ENCODE assay signal across 23 cellular contexts in genomic region chr3:144148356-144148755, GRCh38.
A peak's percentile ranks its signal among the peaks of the same experiment; 100 is the strongest.
DNase-seq lines count a peak whose midpoint lies in the region; ATAC-seq, FAIRE-seq and TF ChIP-seq lines count a peak whose summit lies in the region.
"Had no signal": no experiment of that assay in that cellular context is flagged by ENCODE, and none has a peak within 500 bp of the region (broad histone marks: within the 10 kb centered on the region; RNA-seq: fewer than 3 reads in every experiment).

No MANE protein-coding gene starts in this region.

- H3K79me2 ChIP-seq in GM23248 (ENCODE audit: insufficient read depth), result no peaks in the 10 kb centered on the region

- ATAC-seq in foreskin keratinocyte (peak; percentile 14), HG02610 (IDR thresholded peaks at IDR 0.05; ENCODE audit: unreplicated experiment) (no peak)
- ATAC-seq: A549; CD8-positive, alpha-beta T cell had no signal

- WGBS in GM23248 (ENCODE audit: low coverage in 1 of 2, low lambda C conversion rate in 2 of 2, missing lambda C conversion rate in 2 of 2), 2 experiments, result 72 to 73% methylated on average over 2 of the region's 2 CpGs

- peak; percentile 4 for DNase-seq in GM23248
- peak; percentile 11 for DNase-seq in M059J (ENCODE audit: low read depth)
- DNase-seq in bronchial epithelial cell (ENCODE audit: low read depth), result peak; percentile 59
- no peak for DNase-seq in foreskin keratinocyte
- DNase-seq in GM12891 (ENCODE audit: insufficient read length, low spot score), result no peak
- no peak for DNase-seq in GM19238 (ENCODE audit: insufficient read length, low spot score)
- DNase-seq: AML-193; Caco-2; Calu3; CD4-positive, alpha-beta T cell; CD8-positive, alpha-beta T cell; DMS79 treated with DMSO at 0.1 percent for 48 hours; GF-D8 had no signal

- no peak for FAIRE-seq in bronchial epithelial cell (lab: Jason Lieb, UNC)
- FAIRE-seq in GM12891 (lab: Jason Lieb, UNC), result no peak
- FAIRE-seq: A549, D721Med, G401.6, GM12892, GM18507, GM19239 had no signal

- H3K9me2 ChIP-seq in GM23248 (ENCODE audit: insufficient read depth), result no peaks in the 10 kb centered on the region

- no peak overlapping the region for H2AFZ ChIP-seq in GM23248

- H4K20me1 ChIP-seq in GM23248 (ENCODE audit: insufficient read depth), result no peaks in the 10 kb centered on the region
- H4K20me1 ChIP-seq: BLaER1 treated with 17β-estradiol and CSF1 and Interleukin-3, amounts not matched to agents 10 nM and 100 nM had no signal

- H3K27ac ChIP-seq in GM23248 (no peak overlapping the region), foreskin keratinocyte (no peak overlapping the region)
- H3K27ac ChIP-seq: 22Rv1; A549; BLaER1 treated with 17β-estradiol and CSF1 and Interleukin-3, amounts not matched to agents 10 nM and 100 nM; C4-2B had no signal

- TF ChIP-seq CTCF in bronchial epithelial cell (IDR thresholded peaks at IDR 0.05; ENCODE audit: insufficient read depth, low read length, severe bottlenecking) (no peak), foreskin keratinocyte (conservative IDR thresholded peaks at IDR 0.05) (no peak)

- TF ChIP-seq POLR2A in GM12891 (IDR thresholded peaks at IDR 0.05; ENCODE audit: low read depth, low read length), result no peak

- H3K9ac ChIP-seq in GM23248, result no peak overlapping the region
- H3K9ac ChIP-seq: BLaER1 treated with 17β-estradiol and CSF1 and Interleukin-3, amounts not matched to agents 10 nM and 100 nM had no signal

- H3F3A ChIP-seq in GM23248 (ENCODE audit: insufficient read depth), result no peaks in the 10 kb centered on the region

- no peaks in the 10 kb centered on the region for H3K36me3 ChIP-seq in GM23248 (ENCODE audit: low read depth)
- H3K36me3 ChIP-seq in bronchial epithelial cell (ENCODE audit: control insufficient read depth, insufficient read depth, low read length), result no peaks in the 10 kb centered on the region
- H3K36me3 ChIP-seq: BLaER1 treated with 17β-estradiol and CSF1 and Interleukin-3, amounts not matched to agents 10 nM and 100 nM had no signal

- H3K4me3 ChIP-seq in GM23248 (no peak overlapping the region), bronchial epithelial cell (ENCODE audit: low read depth, low read length) (no peak overlapping the region)
- H3K4me3 ChIP-seq: A549; BLaER1 treated with 17β-estradiol and CSF1 and Interleukin-3, amounts not matched to agents 10 nM and 100 nM had no signal

- H3K4me1 ChIP-seq in GM23248 (ENCODE audit: insufficient read depth) (no peaks in the 10 kb centered on the region), foreskin keratinocyte (no peaks in the 10 kb centered on the region)
- H3K4me1 ChIP-seq: A549; BLaER1 treated with 17β-estradiol and CSF1 and Interleukin-3, amounts not matched to agents 10 nM and 100 nM; Caco-2 had no signal

- no peaks in the 10 kb centered on the region for H3K9me3 ChIP-seq in GM23248 (ENCODE audit: low read depth)
- H3K9me3 ChIP-seq: A549; BLaER1 treated with 17β-estradiol and CSF1 and Interleukin-3, amounts not matched to agents 10 nM and 100 nM; Caco-2 had no signal

- no peak overlapping the region for H3K4me2 ChIP-seq in GM23248 (ENCODE audit: unreplicated experiment)
- H3K4me2 ChIP-seq: A549; BLaER1 treated with 17β-estradiol and CSF1 and Interleukin-3, amounts not matched to agents 10 nM and 100 nM had no signal

- H3K27me3 ChIP-seq in GM23248 (replicated peaks; ENCODE audit: insufficient read depth), result no peaks in the 10 kb centered on the region
- no peaks in the 10 kb centered on the region for H3K27me3 ChIP-seq in bronchial epithelial cell (ENCODE audit: control insufficient read depth, insufficient read depth, low read length)
- H3K27me3 ChIP-seq in foreskin keratinocyte, result no peaks in the 10 kb centered on the region
- H3K27me3 ChIP-seq: BLaER1 treated with 17β-estradiol and CSF1 and Interleukin-3, amounts not matched to agents 10 nM and 100 nM had no signal

- in situ Hi-C loops in GM23248 (cut with MboI), result no loop called here

TF ChIP-seq in GM12891, 5 proteins besides CTCF, POLR2A, EP300 and RAD21:
- no peak for TF ChIP-seq POU2F2 (IDR thresholded peaks at IDR 0.05; ENCODE audit: low read depth, low read length)
- no peak for TF ChIP-seq POLR2AphosphoS5 (IDR thresholded peaks at IDR 0.05; ENCODE audit: low read depth, low read length)
- no peak for TF ChIP-seq PAX5 (IDR thresholded peaks at IDR 0.05; ENCODE audit: insufficient read depth, low read length, severe bottlenecking)
- TF ChIP-seq TAF1 (IDR thresholded peaks at IDR 0.05; ENCODE audit: low read depth, low read length), result no peak
- TF ChIP-seq SPI1 (IDR thresholded peaks at IDR 0.05; ENCODE audit: low read depth, low read length), result no peak

Comparison
In these comparisons a context has a peak if more than half of its experiments do, and no peak if none do; other contexts are left out.
1. DNase-seq: peak in GM23248 (single experiment), M059J (single experiment) and bronchial epithelial cell (single experiment); none in foreskin keratinocyte (0 of 2), GM12891 (single experiment) and GM19238 (single experiment).